In genomic region chr1:99969729-99970591, GRCh38 we compare ENCODE assay signal across 8 cellular contexts. TPM values are rescaled to one million over a fixed set of nuclear protein-coding genes. Genes with fewer than 3 reads are reported as not detected.
DNase-seq lines count a peak whose midpoint lies in the region; ATAC-seq and TF ChIP-seq lines count a peak whose summit lies in the region.

Gene SLC35A3 (plus strand): TSS chr1:99969996. CDS start chr1:99993555, 23,559 bp downstream.

- peak within 1 kb of the TSS; percentile 100 for H3K4me2 ChIP-seq in DOHH2 (ENCODE audit: low read length)

- peak within 1 kb of the TSS; percentile 49 for H3K27ac ChIP-seq in DOHH2 (ENCODE audit: low read depth, low read length)
- H3K27ac ChIP-seq in RWPE2 (ENCODE audit: poor library complexity, severe bottlenecking) = peak within 1 kb of the TSS; percentile 51
- H3K27ac ChIP-seq in foreskin keratinocyte = peak within 1 kb of the TSS; percentile 69
- H3K27ac ChIP-seq in subcutaneous abdominal adipose tissue (ENCODE audit: low read depth, low read length) = peak within 1 kb of the TSS; percentile 51

- H3K9me2 ChIP-seq in DOHH2 (replicated peaks; ENCODE audit: control insufficient read depth, low read length) = no peaks in the 10 kb centered on the region

- TF ChIP-seq CTCF in DOHH2 (IDR thresholded peaks at IDR 0.05; ENCODE audit: low read depth, low read length, poor library complexity, severe bottlenecking) (peak; percentile 17), RWPE2 (IDR thresholded peaks at IDR 0.05; ENCODE audit: poor library complexity, severe bottlenecking) (no peak), foreskin keratinocyte (conservative IDR thresholded peaks at IDR 0.05) (no peak)

- no peaks in the 10 kb centered on the region for H4K20me1 ChIP-seq in DOHH2 (ENCODE audit: control insufficient read depth, insufficient read depth, low read depth, low read length)

- H3F3A ChIP-seq in DOHH2 (ENCODE audit: control insufficient read depth, insufficient read depth) = no peaks in the 10 kb centered on the region

- DNase-seq in KBM-7 (peak; percentile 86), RWPE2 (ENCODE audit: low spot score) (peak; percentile 75), foreskin keratinocyte (peak; percentile 57 to 78)
- peak; percentile 93 for DNase-seq in activated effector memory CD4-positive, alpha-beta T cell treated with anti-CD3 and anti-CD28 coated beads, Interleukin-2, amount 50 U/mL, for 16 hours

- ATAC-seq in GM21723 (IDR thresholded peaks at IDR 0.05; ENCODE audit: unreplicated experiment) (peak; percentile 91), RWPE2 (ENCODE audit: low read depth) (peak; percentile 86), foreskin keratinocyte (peak; percentile 77)

- in situ Hi-C loops in KBM-7 (cut with MboI; ENCODE audit: low pct_unique_long_range_greater_than_20kb, low sequenced_read_pairs) = no loop called here

- peaks cover 21% of the 10 kb centered on the region for H3K4me1 ChIP-seq in DOHH2 (ENCODE audit: control insufficient read depth, low read length)
- H3K4me1 ChIP-seq in RWPE2 (ENCODE audit: insufficient read depth, poor library complexity, severe bottlenecking) = peaks cover 23% of the 10 kb centered on the region
- H3K4me1 ChIP-seq in foreskin keratinocyte = peaks cover 17% of the 10 kb centered on the region
- H3K4me1 ChIP-seq in neuron (ENCODE audit: insufficient read depth, low read length) = peaks cover 6% of the 10 kb centered on the region
- H3K4me1 ChIP-seq in subcutaneous abdominal adipose tissue (ENCODE audit: control insufficient read depth in 5 of 5, insufficient read depth in 5 of 5, low read length in 5 of 5) = peaks cover 0 to 18% (median 16%) of the 10 kb centered on the region in 5 donors

- peak within 1 kb of the TSS; percentile 82 to 93 (median 89) for H3K9ac ChIP-seq in subcutaneous abdominal adipose tissue (ENCODE audit: low read length in 5 of 5)

- H3K27me3 ChIP-seq in DOHH2 (ENCODE audit: control insufficient read depth, low read length) (no peaks in the 10 kb centered on the region), RWPE2 (ENCODE audit: insufficient read depth, poor library complexity, severe bottlenecking) (no peaks in the 10 kb centered on the region), foreskin keratinocyte (no peaks in the 10 kb centered on the region), neuron (ENCODE audit: insufficient read depth, low read length) (no peaks in the 10 kb centered on the region), subcutaneous abdominal adipose tissue (ENCODE audit: control insufficient read depth in 5 of 5, insufficient read depth in 4 of 5, low read length in 5 of 5) (no peaks in the 10 kb centered on the region)

- peaks cover 49% of the 10 kb centered on the region for H3K79me2 ChIP-seq in DOHH2 (ENCODE audit: control insufficient read depth, low read length)

- peak within 1 kb of the TSS; percentile 98 for H3K4me3 ChIP-seq in DOHH2 (ENCODE audit: low read length)
- peak within 1 kb of the TSS; percentile 85 for H3K4me3 ChIP-seq in RWPE2 (ENCODE audit: severe bottlenecking)
- H3K4me3 ChIP-seq in neuron (ENCODE audit: low read length) = peak within 1 kb of the TSS; percentile 89
- H3K4me3 ChIP-seq in subcutaneous abdominal adipose tissue (ENCODE audit: low read depth in 1 of 5, low read length in 5 of 5) = peak within 1 kb of the TSS; percentile 92 to 99 (median 97)

- H3K9me3 ChIP-seq in DOHH2 (ENCODE audit: control insufficient read depth, insufficient read depth, low read length) (no peaks in the 10 kb centered on the region), RWPE2 (ENCODE audit: severe bottlenecking) (no peaks in the 10 kb centered on the region), neuron (ENCODE audit: low read length) (no peaks in the 10 kb centered on the region), subcutaneous abdominal adipose tissue (ENCODE audit: control insufficient read depth in 5 of 5, low read length in 5 of 5) (no peaks in the 10 kb centered on the region)

- H3K36me3 ChIP-seq in DOHH2 (ENCODE audit: control insufficient read depth, low read length) (peaks cover 5% of the 10 kb centered on the region), RWPE2 (ENCODE audit: low read depth) (peaks cover 16% of the 10 kb centered on the region; the same call in 1 of the 2 replicates), neuron (ENCODE audit: insufficient read depth, low read length) (peaks cover 3% of the 10 kb centered on the region), subcutaneous abdominal adipose tissue (ENCODE audit: control insufficient read depth in 5 of 5, insufficient read depth in 5 of 5, low read length in 5 of 5) (peaks cover 0 to 3% (median 2%) of the 10 kb centered on the region in 5 donors)

- H2AFZ ChIP-seq in neuron (ENCODE audit: low read depth, low read length) = peak within 1 kb of the TSS; percentile 83

RNA-seq across cellular contexts. Expression of gene SLC35A3, which starts in this region (rescaled TPM):
- total RNA-seq in foreskin keratinocyte = 20.5 and 20.7 TPM in 2 replicates
- 5.7 and 7.6 TPM in 2 replicates for polyA plus RNA-seq in foreskin keratinocyte

Comparison
In these comparisons a context has a peak if more than half of its experiments do, and no peak if none do; other contexts are left out.
1. Peak in every context shown above with its lines: DNase-seq, ATAC-seq, H3K4me3 ChIP-seq and H3K27ac ChIP-seq.